8 cellular contexts compared by ENCODE assay signal in genomic region chr1:153658400-153659174, GRCh38. TPM values are rescaled to one million over a fixed set of nuclear protein-coding genes. Genes with fewer than 3 reads are reported as not detected.
A peak's percentile ranks its signal among the peaks of the same experiment; 100 is the strongest.
DNase-seq lines count a peak whose midpoint lies in the region; ATAC-seq and TF ChIP-seq lines count a peak whose summit lies in the region.

Gene SNAPIN (plus strand): TSS chr1:153658703. CDS start chr1:153658744, 41 bp downstream.

- H3K4me1 ChIP-seq in right lobe of liver: peaks cover 0 to 12% (median 0%) of the 10 kb centered on the region in 4 donors

- H3K4me3 ChIP-seq in right lobe of liver: peak within 1 kb of the TSS; percentile 71 to 86 (median 77)

- H3K27me3 ChIP-seq in right lobe of liver: no peaks in the 10 kb centered on the region

- TF ChIP-seq CTCF in right lobe of liver (IDR thresholded peaks at IDR 0.05): peak in 3 of 4 donors; percentile 17 to 25 (median 25)

- intact Hi-C loops in right lobe of liver (cut with DNase I): no loop called here

- DNase-seq in CD1c-positive myeloid dendritic cell (ENCODE audit: extremely low spot score): peak; percentile 94
- peak; percentile 70 for DNase-seq in NCI-H748 treated with DMSO at 0.1 percent for 48 hours (lab: John Stamatoyannopoulos, UW)
- peak; percentile 92 to 95 for DNase-seq in activated CD4-positive, alpha-beta T cell treated with anti-CD3 and anti-CD28 coated beads, Interleukin-2, amount 50 U/mL, for 48 hours
- DNase-seq in dermis blood vessel endothelial cell: peak; percentile 77
- DNase-seq in right lobe of liver: peak; percentile 90 to 93 (median 90)
- DNase-seq in stimulated activated CD4-positive, alpha-beta T cell treated with anti-CD3 and anti-CD28 coated beads, Interleukin-4, amount 100 ng/mL, for 4 hours: peak; percentile 89

- ATAC-seq in GM19395 (IDR thresholded peaks at IDR 0.05; ENCODE audit: unreplicated experiment): peak; percentile 87
- peak; percentile 59 for ATAC-seq in HG03558 (IDR thresholded peaks at IDR 0.05; ENCODE audit: extremely low read depth, unreplicated experiment)
- peak; percentile 94 to 97 (median 96) for ATAC-seq in right lobe of liver

- peak within 1 kb of the TSS; percentile 85 to 96 (median 93) for H3K27ac ChIP-seq in right lobe of liver

- 3% methylated on average over 42 of the region's 53 CpGs for WGBS in right lobe of liver (ENCODE audit: insufficient coverage, low coverage, low lambda C conversion rate, missing lambda C conversion rate)

- H3K36me3 ChIP-seq in right lobe of liver: peaks cover 0 to 26% (median 17%) of the 10 kb centered on the region in 4 donors

- H3K9me3 ChIP-seq in right lobe of liver: no peaks in the 10 kb centered on the region

- TF ChIP-seq POLR2A in right lobe of liver (IDR thresholded peaks at IDR 0.05): peak; percentile 63

RNA-seq across cellular contexts. Expression of gene SNAPIN, which starts in this region (rescaled TPM):
- total RNA-seq in dermis blood vessel endothelial cell (45.6 and 60.8 TPM in 2 replicates), right lobe of liver (10 to 100 TPM; 14.6 to 33.2 (median 18.0) TPM)

Comparison
In these comparisons a context has a peak if more than half of its experiments do, and no peak if none do; other contexts are left out.
1. Peak in every context shown above with its lines: DNase-seq, ATAC-seq, H3K4me3 ChIP-seq and H3K27ac ChIP-seq.